11 cellular contexts compared by ENCODE assay signal in the genomic region with DNA sequence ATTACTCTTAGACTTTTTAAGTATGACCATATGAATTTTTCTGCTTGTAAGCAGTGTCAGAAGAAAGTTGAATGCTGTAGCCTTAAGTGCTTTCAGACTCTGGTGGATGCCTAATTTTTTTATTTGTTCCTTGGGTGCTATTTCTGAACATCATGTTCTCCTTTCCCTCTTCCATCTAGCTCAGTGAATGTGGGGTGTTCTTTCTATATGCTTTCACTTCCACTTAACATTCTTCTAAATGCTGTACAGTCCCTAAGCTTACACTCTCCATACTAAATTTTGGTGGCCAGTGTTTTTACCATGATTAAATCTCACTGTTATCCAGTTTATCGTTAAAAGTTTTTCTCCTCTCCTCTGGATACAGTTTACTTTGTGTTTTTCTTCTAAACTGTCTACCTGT. TPM values are rescaled to one million over a fixed set of nuclear protein-coding genes. Genes with fewer than 3 reads are reported as not detected.
DNase-seq lines count a peak whose midpoint lies in the region; ATAC-seq and TF ChIP-seq lines count a peak whose summit lies in the region.
"Had no signal": no experiment of that assay in that cellular context is flagged by ENCODE, and none has a peak within 500 bp of the region (broad histone marks: within the 10 kb centered on the region; RNA-seq: fewer than 3 reads in every experiment).

No MANE protein-coding gene starts in this region.

- ATAC-seq in lower lobe of right lung (no peak), HG03159 (IDR thresholded peaks at IDR 0.05; ENCODE audit: unreplicated experiment) (no peak)
- ATAC-seq: gastroesophageal sphincter, left cardiac atrium had no signal

- intact Hi-C loops in activated T-helper 2 cell treated with anti-CD3 and anti-CD28 coated beads, Interferon-gamma antibody, Interleukin-2, Interleukin-4, amounts not matched to agents 10 μg/mL and 5 μg/mL and 100 μg/mL, durations not matched to agents 14 hours and 24 hours and 36 hours (cut with micrococcal nuclease), result loop anchor here (2.0 to 10.0 kb wide), 3 partner anchors 188 to 308 kb away; partner anchors contain the start of gene UTP3
- intact Hi-C loops in lower lobe of right lung (cut with DNase I) (no loop called here), ovary (cut with DNase I) (loop anchor here in 1 of 4 donors (10.0 kb wide), 2 partner anchors 92 to 162 kb away; partner anchors contain the start of genes GRSF1 and MOB1B)

- no peak overlapping the region for H3K27ac ChIP-seq in lower lobe of right lung
- no peak overlapping the region for H3K27ac ChIP-seq in ovary

- H3K36me3 Mint-ChIP-seq in T-helper 1 cell treated with Interleukin-12 subunit alpha and Interleukin-12 subunit beta and Interleukin-4 antibody, amounts not matched to agents 30 μg/mL and 1 μg/mL, for 36 hours (ENCODE audit: low read depth), result peaks cover 56% of the 10 kb centered on the region
- peaks cover 79% of the 10 kb centered on the region for H3K36me3 Mint-ChIP-seq in activated T-helper 2 cell treated with anti-CD3 and anti-CD28 coated beads, Interferon-gamma antibody, Interleukin-2, Interleukin-4, amounts not matched to agents 10 μg/mL and 5 μg/mL and 100 μg/mL, durations not matched to agents 14 hours and 24 hours and 36 hours (ENCODE audit: low read depth)
- H3K36me3 Mint-ChIP-seq in neural crest cell (ENCODE audit: low read depth), result peaks cover 48% of the 10 kb centered on the region

- no peaks in the 10 kb centered on the region for H3K27me3 Mint-ChIP-seq in T-helper 1 cell treated with Interleukin-12 subunit alpha and Interleukin-12 subunit beta and Interleukin-4 antibody, amounts not matched to agents 30 μg/mL and 1 μg/mL, for 36 hours (ENCODE audit: low read depth)
- H3K27me3 Mint-ChIP-seq in activated T-helper 2 cell treated with anti-CD3 and anti-CD28 coated beads, Interferon-gamma antibody, Interleukin-2, Interleukin-4, amounts not matched to agents 10 μg/mL and 5 μg/mL and 100 μg/mL, durations not matched to agents 14 hours and 24 hours and 36 hours (ENCODE audit: low read depth), result no peaks in the 10 kb centered on the region
- no peaks in the 10 kb centered on the region for H3K27me3 Mint-ChIP-seq in neural crest cell (ENCODE audit: low read depth)

- no peak overlapping the region for H3K4me3 ChIP-seq in lower lobe of right lung
- no peak overlapping the region for H3K4me3 ChIP-seq in ovary
- H3K4me3 ChIP-seq: gastroesophageal sphincter had no signal

- TF ChIP-seq CTCF in neural crest cell (conservative IDR thresholded peaks at IDR 0.05), result no peak
- TF ChIP-seq CTCF in lower lobe of right lung (IDR thresholded peaks at IDR 0.05), result no peak
- no peak for TF ChIP-seq CTCF in ovary (IDR thresholded peaks at IDR 0.05)

- peak overlapping the region; percentile 65 for H3K27ac Mint-ChIP-seq in T-helper 1 cell treated with Interleukin-12 subunit alpha and Interleukin-12 subunit beta and Interleukin-4 antibody, amounts not matched to agents 30 μg/mL and 1 μg/mL, for 36 hours
- H3K27ac Mint-ChIP-seq in activated T-helper 2 cell treated with anti-CD3 and anti-CD28 coated beads, Interferon-gamma antibody, Interleukin-2, Interleukin-4, amounts not matched to agents 10 μg/mL and 5 μg/mL and 100 μg/mL, durations not matched to agents 14 hours and 24 hours and 36 hours, result peak overlapping the region; percentile 93
- no peak overlapping the region for H3K27ac Mint-ChIP-seq in neural crest cell (ENCODE audit: unreplicated experiment)

- H3K36me3 ChIP-seq in lower lobe of right lung, result peaks cover 13% of the 10 kb centered on the region
- no peaks in the 10 kb centered on the region for H3K36me3 ChIP-seq in ovary

- peaks cover 68% of the 10 kb centered on the region for H3K4me1 Mint-ChIP-seq in T-helper 1 cell treated with Interleukin-12 subunit alpha and Interleukin-12 subunit beta and Interleukin-4 antibody, amounts not matched to agents 30 μg/mL and 1 μg/mL, for 36 hours (ENCODE audit: low read depth)
- H3K4me1 Mint-ChIP-seq in activated T-helper 2 cell treated with anti-CD3 and anti-CD28 coated beads, Interferon-gamma antibody, Interleukin-2, Interleukin-4, amounts not matched to agents 10 μg/mL and 5 μg/mL and 100 μg/mL, durations not matched to agents 14 hours and 24 hours and 36 hours (ENCODE audit: low read depth), result peaks cover 62% of the 10 kb centered on the region
- H3K4me1 Mint-ChIP-seq in neural crest cell, result peaks cover 46% of the 10 kb centered on the region

- no peak for TF ChIP-seq EP300 in ovary (IDR thresholded peaks at IDR 0.05)

- 27 to 34% (median 33%) methylated on average over 1 of the region's 1 CpG for WGBS in ovary, 3 donors

- H3K4me1 ChIP-seq in lower lobe of right lung (peaks cover 48% of the 10 kb centered on the region), ovary (ENCODE audit: insufficient read depth) (peaks cover 4% of the 10 kb centered on the region)

- H3K27me3 ChIP-seq in lower lobe of right lung (ENCODE audit: low read depth) (no peaks in the 10 kb centered on the region), ovary (no peaks in the 10 kb centered on the region)
- H3K27me3 ChIP-seq: gastroesophageal sphincter had no signal

- TF ChIP-seq POLR2A in ovary (IDR thresholded peaks at IDR 0.05), result no peak

- H3K4me3 Mint-ChIP-seq in T-helper 1 cell treated with Interleukin-12 subunit alpha and Interleukin-12 subunit beta and Interleukin-4 antibody, amounts not matched to agents 30 μg/mL and 1 μg/mL, for 36 hours, result peak overlapping the region; percentile 96
- H3K4me3 Mint-ChIP-seq in activated T-helper 2 cell treated with anti-CD3 and anti-CD28 coated beads, Interferon-gamma antibody, Interleukin-2, Interleukin-4, amounts not matched to agents 10 μg/mL and 5 μg/mL and 100 μg/mL, durations not matched to agents 14 hours and 24 hours and 36 hours (ENCODE audit: low read depth), result peak overlapping the region; percentile 99
- peak overlapping the region; percentile 91 for H3K4me3 Mint-ChIP-seq in neural crest cell

- H3K9me3 Mint-ChIP-seq in T-helper 1 cell treated with Interleukin-12 subunit alpha and Interleukin-12 subunit beta and Interleukin-4 antibody, amounts not matched to agents 30 μg/mL and 1 μg/mL, for 36 hours, result peaks cover 22% of the 10 kb centered on the region
- H3K9me3 Mint-ChIP-seq in activated T-helper 2 cell treated with anti-CD3 and anti-CD28 coated beads, Interferon-gamma antibody, Interleukin-2, Interleukin-4, amounts not matched to agents 10 μg/mL and 5 μg/mL and 100 μg/mL, durations not matched to agents 14 hours and 24 hours and 36 hours, result peaks cover 27% of the 10 kb centered on the region
- H3K9me3 Mint-ChIP-seq in neural crest cell, result peaks cover 15% of the 10 kb centered on the region

- DNase-seq in T-helper 1 cell (no peak), Kasumi-1 (lab: John Stamatoyannopoulos, UW) (peak; percentile 9 to 10), neural crest cell (ENCODE audit: low read depth, low spot score) (no peak), lower lobe of right lung (no peak), ovary (no peak)
- no peak for DNase-seq in activated T-helper 2 cell treated with anti-CD3 and anti-CD28 coated beads, Interferon-gamma antibody, Interleukin-2, Interleukin-4, amounts not matched to agents 10 μg/mL and 5 μg/mL and 100 μg/mL, durations not matched to agents 14 hours and 24 hours and 36 hours (ENCODE audit: low spot score)
- DNase-seq: left cardiac atrium, NCI-H446 treated with DMSO at 0.1 percent for 48 hours had no signal

- no peaks in the 10 kb centered on the region for H3K9me3 ChIP-seq in lower lobe of right lung
- no peaks in the 10 kb centered on the region for H3K9me3 ChIP-seq in ovary
- H3K9me3 ChIP-seq: gastroesophageal sphincter had no signal

RNA-seq across cellular contexts. Expression of gene DCK, which starts 3.6 kb away (rescaled TPM):
- 35.1 and 35.3 TPM in 2 replicates for total RNA-seq in activated T-helper 2 cell treated with anti-CD3 and anti-CD28 coated beads, Interferon-gamma antibody, Interleukin-2, Interleukin-4, amounts not matched to agents 10 μg/mL and 5 μg/mL and 100 μg/mL, durations not matched to agents 14 hours and 24 hours and 36 hours
- 19.8 and 21.0 TPM in 2 replicates for total RNA-seq in neural crest cell
- total RNA-seq in lower lobe of right lung, result 18.1 TPM
- 10 to 100 TPM in 3 of 7 donors, 1 to 10 TPM in 4; 5.5 to 12.2 (median 10.0) TPM for total RNA-seq in ovary
- 10 to 100 TPM in 1 of 2 donors, 1 to 10 TPM in 1; 9.1 to 12.8 TPM for polyA plus RNA-seq in ovary

Comparison
In these comparisons a context has a peak if more than half of its experiments do, and no peak if none do; other contexts are left out.
1. DNase-seq: peak in Kasumi-1 (2 of 2); none in T-helper 1 cell (0 of 5), activated T-helper 2 cell treated with anti-CD3 and anti-CD28 coated beads, Interferon-gamma antibody, Interleukin-2, Interleukin-4, amounts not matched to agents 10 μg/mL and 5 μg/mL and 100 μg/mL, durations not matched to agents 14 hours and 24 hours and 36 hours (single experiment), neural crest cell (single experiment), lower lobe of right lung (single experiment) and ovary (0 of 5).
2. Peak in every context shown above with its lines, with median percentiles within 50 percentile points of each other: H3K4me3 Mint-ChIP-seq.